ENCODE assay signal across 2 cellular contexts in genomic region chr5:73606206-73606753, GRCh38.
TF ChIP-seq lines count a peak whose summit lies in the region.

No MANE protein-coding gene starts in this region.

TF ChIP-seq in A549, 52 proteins besides CTCF, POLR2A, EP300 and RAD21:
- TF ChIP-seq CEBPB (IDR thresholded peaks at IDR 0.05) (no peak), CBX8 (IDR thresholded peaks at IDR 0.05) (no peak), RFX5 (IDR thresholded peaks at IDR 0.05) (no peak), MAFK (IDR thresholded peaks at IDR 0.05; ENCODE audit: partially characterized antibody) (no peak)

TF ChIP-seq in IMR-90, 13 proteins besides CTCF, POLR2A, EP300 and RAD21:
- TF ChIP-seq FOS (IDR thresholded peaks at IDR 0.05; ENCODE audit: low read depth, low read length) (no peak), BHLHE40 (IDR thresholded peaks at IDR 0.05; ENCODE audit: low read depth, low read length) (no peak), NFE2L2 (IDR thresholded peaks at IDR 0.05; ENCODE audit: low read depth, low read length) (no peak), RFX5 (IDR thresholded peaks at IDR 0.05; ENCODE audit: low read depth, low read length) (no peak), MAZ (IDR thresholded peaks at IDR 0.05; ENCODE audit: borderline replicate concordance, low read depth, low read length) (no peak), MAFK (IDR thresholded peaks at IDR 0.05; ENCODE audit: low read depth, low read length) (no peak), CHD1 (IDR thresholded peaks at IDR 0.05; ENCODE audit: low read depth, low read length) (no peak), SMC3 (IDR thresholded peaks at IDR 0.05; ENCODE audit: low read depth, low read length) (no peak), CEBPB (IDR thresholded peaks at IDR 0.05; ENCODE audit: low read depth, low read length) (no peak), ELK1 (IDR thresholded peaks at IDR 0.05; ENCODE audit: borderline replicate concordance, low read depth, low read length) (no peak), MXI1 (IDR thresholded peaks at IDR 0.05; ENCODE audit: borderline replicate concordance, low read depth, low read length) (no peak), RCOR1 (IDR thresholded peaks at IDR 0.05; ENCODE audit: insufficient replicate concordance, low read length) (no peak)
- TF ChIP-seq, protein P1, sequence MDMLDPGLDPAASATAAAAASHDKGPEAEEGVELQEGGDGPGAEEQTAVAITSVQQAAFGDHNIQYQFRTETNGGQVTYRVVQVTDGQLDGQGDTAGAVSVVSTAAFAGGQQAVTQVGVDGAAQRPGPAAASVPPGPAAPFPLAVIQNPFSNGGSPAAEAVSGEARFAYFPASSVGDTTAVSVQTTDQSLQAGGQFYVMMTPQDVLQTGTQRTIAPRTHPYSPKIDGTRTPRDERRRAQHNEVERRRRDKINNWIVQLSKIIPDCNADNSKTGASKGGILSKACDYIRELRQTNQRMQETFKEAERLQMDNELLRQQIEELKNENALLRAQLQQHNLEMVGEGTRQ (IDR thresholded peaks at IDR 0.05; ENCODE audit: low read depth, low read length) = no peak
